Comparison of ENCODE assay signal across 12 cellular contexts in the genomic region with DNA sequence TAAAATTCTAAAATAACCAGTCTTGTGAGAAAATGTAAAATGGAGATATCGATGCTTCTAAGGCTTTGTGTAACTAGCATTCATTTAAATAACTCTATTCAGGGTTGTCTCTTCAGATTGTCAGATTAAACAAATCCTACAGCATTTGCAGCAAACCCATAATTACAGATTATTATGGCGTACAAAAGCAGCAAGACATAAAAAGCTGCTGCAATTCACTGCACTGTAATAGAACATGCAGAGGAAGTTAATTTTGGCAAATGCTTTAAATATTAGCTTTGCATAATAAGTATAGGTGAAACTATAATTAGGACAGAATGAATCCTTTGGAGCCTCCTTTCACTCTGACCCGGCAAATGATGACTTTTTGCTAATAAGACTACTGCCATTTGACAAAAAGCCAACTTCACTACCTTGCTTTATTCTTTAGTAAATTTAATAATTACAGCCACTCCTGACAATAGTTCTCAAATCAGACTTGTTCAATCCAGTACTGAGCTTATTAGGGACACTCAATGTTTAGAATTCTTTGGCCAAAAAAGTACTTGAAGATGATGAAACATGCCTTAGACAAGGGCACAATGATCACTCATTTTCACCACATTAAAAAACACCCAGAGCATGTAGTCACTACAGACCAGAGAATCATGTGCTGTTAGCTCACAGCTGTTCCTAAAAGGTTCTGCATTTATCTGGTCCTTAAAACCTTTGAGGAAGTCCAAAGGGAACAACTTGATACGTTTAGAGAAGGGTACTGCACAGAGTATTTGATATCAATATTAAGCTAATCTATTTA.
DNase-seq lines count a peak whose midpoint lies in the region; ATAC-seq and TF ChIP-seq lines count a peak whose summit lies in the region.
"Had no signal": no experiment of that assay in that cellular context is flagged by ENCODE, and none has a peak within 500 bp of the region (broad histone marks: within the 10 kb centered on the region; RNA-seq: fewer than 3 reads in every experiment).

No MANE protein-coding gene starts in this region.

- H3K4me1 ChIP-seq in adrenal gland (replicated peaks in 1 of 2): no peaks in the 10 kb centered on the region

- DNase-seq in GM04504 (ENCODE audit: low read depth) (peak; percentile 24), NCI-H1436 (lab: John Stamatoyannopoulos, UW) (peak; percentile 73), amniotic epithelial cell (ENCODE audit: low read depth) (peak; percentile 56), putamen (ENCODE audit: low spot score) (peak; percentile 57), endothelial cell (ENCODE audit: low spot score) (no peak), adrenal gland (no peak)
- DNase-seq: MM.1S, small intestine, SW 1271 had no signal

- H3K4me3 Mint-ChIP-seq in endothelial cell (ENCODE audit: unreplicated experiment): no peak overlapping the region
- H3K4me3 Mint-ChIP-seq: brain had no signal

- no peaks in the 10 kb centered on the region for H3K36me3 Mint-ChIP-seq in endothelial cell (ENCODE audit: low read depth, unreplicated experiment)

- H3K36me3 ChIP-seq in adrenal gland (replicated peaks in 1 of 2): peaks cover 0 to 12% of the 10 kb centered on the region in 2 donors

- no peak overlapping the region for H3K4me3 ChIP-seq in adrenal gland
- H3K4me3 ChIP-seq: thoracic aorta had no signal

- no peak for TF ChIP-seq POLR2A in adrenal gland (IDR thresholded peaks at IDR 0.05)

- no peaks in the 10 kb centered on the region for H3K9me3 Mint-ChIP-seq in endothelial cell (ENCODE audit: unreplicated experiment)

- H3K27ac ChIP-seq in adrenal gland: no peak overlapping the region
- H3K27ac ChIP-seq: thoracic aorta had no signal

- no peak overlapping the region for H3K27ac Mint-ChIP-seq in endothelial cell (ENCODE audit: unreplicated experiment)

- WGBS in adrenal gland, 4 donors: 82 to 86% (median 83%) methylated on average over 4 of the region's 4 CpGs

- TF ChIP-seq CTCF in endothelial cell (IDR thresholded peaks at IDR 0.05; ENCODE audit: unreplicated experiment): no peak
- no peak for TF ChIP-seq CTCF in adrenal gland (IDR thresholded peaks at IDR 0.05)

- no peaks in the 10 kb centered on the region for H3K27me3 ChIP-seq in adrenal gland

- H3K27me3 Mint-ChIP-seq in endothelial cell (ENCODE audit: unreplicated experiment): no peaks in the 10 kb centered on the region

- H3K9me3 ChIP-seq in adrenal gland (replicated peaks in 1 of 3): peaks cover 0 to 4% (median 0%) of the 10 kb centered on the region in 3 donors
- H3K9me3 ChIP-seq: thoracic aorta had no signal

- no peak for ATAC-seq in HG03571 (IDR thresholded peaks at IDR 0.05; ENCODE audit: unreplicated experiment)

- intact Hi-C loops in adrenal gland (cut with DNase I): no loop called here

- H3K4me1 Mint-ChIP-seq in endothelial cell (ENCODE audit: unreplicated experiment): no peaks in the 10 kb centered on the region

Comparison
In these comparisons a context has a peak if more than half of its experiments do, and no peak if none do; other contexts are left out.
1. DNase-seq: peak in GM04504 (single experiment), NCI-H1436 (single experiment), amniotic epithelial cell (single experiment) and putamen (single experiment); none in endothelial cell (single experiment) and adrenal gland (0 of 7).